1 cellular context compared by ENCODE assay signal in genomic region chr4:145842224-145842887, GRCh38.
TF ChIP-seq lines count a peak whose summit lies in the region.

No MANE protein-coding gene starts in this region.

TF ChIP-seq in GM23338, 12 proteins besides CTCF, POLR2A, EP300 and RAD21 (continued from another document):
- TF ChIP-seq REST (IDR thresholded peaks at IDR 0.05; ENCODE audit: unreplicated experiment) = no peak
- no peak for TF ChIP-seq EZH2phosphoT487 (IDR thresholded peaks at IDR 0.05; ENCODE audit: unreplicated experiment)
- TF ChIP-seq, protein P1, sequence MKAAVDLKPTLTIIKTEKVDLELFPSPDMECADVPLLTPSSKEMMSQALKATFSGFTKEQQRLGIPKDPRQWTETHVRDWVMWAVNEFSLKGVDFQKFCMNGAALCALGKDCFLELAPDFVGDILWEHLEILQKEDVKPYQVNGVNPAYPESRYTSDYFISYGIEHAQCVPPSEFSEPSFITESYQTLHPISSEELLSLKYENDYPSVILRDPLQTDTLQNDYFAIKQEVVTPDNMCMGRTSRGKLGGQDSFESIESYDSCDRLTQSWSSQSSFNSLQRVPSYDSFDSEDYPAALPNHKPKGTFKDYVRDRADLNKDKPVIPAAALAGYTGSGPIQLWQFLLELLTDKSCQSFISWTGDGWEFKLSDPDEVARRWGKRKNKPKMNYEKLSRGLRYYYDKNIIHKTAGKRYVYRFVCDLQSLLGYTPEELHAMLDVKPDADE (IDR thresholded peaks at IDR 0.05) = no peak
- no peak for TF ChIP-seq POLR2AphosphoS5 (IDR thresholded peaks at IDR 0.05; ENCODE audit: low read depth)
- no peak for TF ChIP-seq EZH2 (IDR thresholded peaks at IDR 0.05; ENCODE audit: low read depth, unreplicated experiment)
- no peak for TF ChIP-seq NANOG (IDR thresholded peaks at IDR 0.05; ENCODE audit: borderline replicate concordance)
- no peak for TF ChIP-seq ZNF114 (CRISPR knock-in tag; IDR thresholded peaks at IDR 0.05)
- no peak for TF ChIP-seq ZNF331 (CRISPR knock-in tag; IDR thresholded peaks at IDR 0.05; ENCODE audit: low read depth)
TF ChIP-seq in GM23338: peak in this region for 0.
